Comparison of ENCODE assay signal across 1 cellular context in the genomic region with DNA sequence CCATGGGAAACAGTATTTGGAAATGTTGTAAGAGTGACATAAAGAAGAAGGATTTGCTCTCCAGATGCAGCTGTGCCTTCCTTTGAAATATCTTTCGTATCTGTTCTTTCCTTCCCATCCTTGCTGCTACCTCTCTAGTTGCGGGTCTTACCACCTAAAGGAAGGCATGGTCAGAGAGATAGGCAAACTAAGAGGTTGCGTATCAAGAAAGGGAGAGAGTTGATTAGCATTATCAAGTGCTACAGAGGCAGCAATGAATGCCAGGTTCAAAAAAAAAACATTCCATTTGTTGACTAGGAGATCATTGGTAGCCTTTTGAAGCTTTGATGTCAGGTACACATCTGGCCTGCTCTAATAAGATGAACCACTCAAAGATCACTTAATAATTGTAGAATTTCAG.
TF ChIP-seq lines count a peak whose summit lies in the region.

No MANE protein-coding gene starts in this region.

TF ChIP-seq in SK-N-SH treated with all-trans-retinoic acid at 6 μM for 48 hours, 23 proteins besides CTCF, POLR2A, EP300 and RAD21 (continued from another document):
- TF ChIP-seq, protein P1, sequence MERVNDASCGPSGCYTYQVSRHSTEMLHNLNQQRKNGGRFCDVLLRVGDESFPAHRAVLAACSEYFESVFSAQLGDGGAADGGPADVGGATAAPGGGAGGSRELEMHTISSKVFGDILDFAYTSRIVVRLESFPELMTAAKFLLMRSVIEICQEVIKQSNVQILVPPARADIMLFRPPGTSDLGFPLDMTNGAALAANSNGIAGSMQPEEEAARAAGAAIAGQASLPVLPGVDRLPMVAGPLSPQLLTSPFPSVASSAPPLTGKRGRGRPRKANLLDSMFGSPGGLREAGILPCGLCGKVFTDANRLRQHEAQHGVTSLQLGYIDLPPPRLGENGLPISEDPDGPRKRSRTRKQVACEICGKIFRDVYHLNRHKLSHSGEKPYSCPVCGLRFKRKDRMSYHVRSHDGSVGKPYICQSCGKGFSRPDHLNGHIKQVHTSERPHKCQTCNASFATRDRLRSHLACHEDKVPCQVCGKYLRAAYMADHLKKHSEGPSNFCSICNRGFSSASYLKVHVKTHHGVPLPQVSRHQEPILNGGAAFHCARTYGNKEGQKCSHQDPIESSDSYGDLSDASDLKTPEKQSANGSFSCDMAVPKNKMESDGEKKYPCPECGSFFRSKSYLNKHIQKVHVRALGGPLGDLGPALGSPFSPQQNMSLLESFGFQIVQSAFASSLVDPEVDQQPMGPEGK (CRISPR knock-in tag; IDR thresholded peaks at IDR 0.05; ENCODE audit: borderline replicate concordance) = no peak
- TF ChIP-seq TCF4 (CRISPR knock-in tag; IDR thresholded peaks at IDR 0.05; ENCODE audit: borderline replicate concordance) = no peak
- TF ChIP-seq ZNF8 (CRISPR knock-in tag; IDR thresholded peaks at IDR 0.05) = no peak
- TF ChIP-seq SNAI2 (CRISPR knock-in tag; IDR thresholded peaks at IDR 0.05) = no peak
- TF ChIP-seq BACH2 (CRISPR knock-in tag; IDR thresholded peaks at IDR 0.05; ENCODE audit: borderline replicate concordance) = no peak
